In genomic region chr6:144047688-144048087, GRCh38 we compare ENCODE assay signal across 35 cellular contexts.
"Had no signal": no experiment of that assay in that cellular context is flagged by ENCODE, and none has a peak within 500 bp of the region (broad histone marks: within the 10 kb centered on the region; RNA-seq: fewer than 3 reads in every experiment).

No MANE protein-coding gene starts in this region.

- H3K27me3 ChIP-seq: adrenal gland, ascending aorta, body of pancreas, brain microvascular endothelial cell, breast epithelium, cardiac muscle cell had no signal

- H3K27ac ChIP-seq: adrenal gland, ascending aorta, body of pancreas, brain microvascular endothelial cell, breast epithelium, cardiac muscle cell had no signal

- H3K36me3 ChIP-seq: adrenal gland, ascending aorta, brain microvascular endothelial cell, breast epithelium, cardiac muscle cell had no signal

- H3K4me1 ChIP-seq: adrenal gland, ascending aorta, body of pancreas, breast epithelium had no signal

- H3K9me3 ChIP-seq: adrenal gland, ascending aorta, body of pancreas had no signal

- ATAC-seq: activated naive CD4-positive, alpha-beta T cell treated with anti-CD3 and anti-CD28 coated beads, Interleukin-2, amount 50 U/mL, for 72 hours; activated naive CD8-positive, alpha-beta T cell treated with anti-CD3 and anti-CD28 coated beads, Interleukin-2, amount 50 U/mL, for 24 hours; activated T-cell treated with anti-CD3 and anti-CD28 coated beads, Interleukin-2, amount 50 U/mL, for 4 hours; activated T-cell treated with anti-CD3 and anti-CD28 coated beads, Interleukin-2, amount 50 U/mL, for 72 hours; activated T-helper 17 cell treated with anti-CD3 and anti-CD28 coated beads, Interleukin-2, amount 50 U/mL, for 72 hours; body of pancreas had no signal

- FAIRE-seq: astrocyte, bronchial epithelial cell had no signal

- H3K4me3 ChIP-seq: adrenal gland, ascending aorta, body of pancreas, breast epithelium, cardiac muscle cell had no signal

- DNase-seq: activated effector memory CD4-positive, alpha-beta T cell treated with anti-CD3 and anti-CD28 coated beads, Interleukin-2, amount 50 U/mL, for 16 hours; activated effector memory CD4-positive, alpha-beta T cell treated with Interleukin-2 at 50 U/mL for 16 hours; activated gamma-delta T cell; activated gamma-delta T cell treated with Interleukin-2 at 50 U/mL for 16 hours; activated naive CD4-positive, alpha-beta T cell; activated naive CD4-positive, alpha-beta T cell treated with anti-CD3 and anti-CD28 coated beads for 36 hours; activated naive CD4-positive, alpha-beta T cell treated with anti-CD3 and anti-CD28 coated beads, Interleukin-2, amount 10 ng/mL, durations not matched to agents 7 days and 5 days; activated naive CD4-positive, alpha-beta T cell treated with anti-CD3 and anti-CD28 coated beads, Interleukin-2, amount 50 U/mL, for 16 hours; activated naive CD4-positive, alpha-beta T cell treated with Interleukin-2 at 50 U/mL for 16 hours; activated naive CD8-positive, alpha-beta T cell treated with anti-CD3 and anti-CD28 coated beads for 36 hours; activated naive CD8-positive, alpha-beta T cell treated with anti-CD3 and anti-CD28 coated beads, Interleukin-2, amount 10 ng/mL, durations not matched to agents 7 days and 5 days; activated naive CD8-positive, alpha-beta T cell treated with anti-CD3 and anti-CD28 coated beads, Interleukin-2, amount 50 U/mL, for 24 hours; activated T-cell treated with anti-CD3 and anti-CD28 coated beads for 4 hours; activated T-cell treated with anti-CD3 and anti-CD28 coated beads, Interleukin-2, amount 50 U/mL, for 1 hour; activated T-cell treated with anti-CD3 and anti-CD28 coated beads, Interleukin-2, amount 50 U/mL, for 24 hours; activated T-cell treated with anti-CD3 and anti-CD28 coated beads, Interleukin-2, amount 50 U/mL, for 4 hours; activated T-cell treated with anti-CD3 and anti-CD28 coated beads, Interleukin-2, amount 50 U/mL, for 48 hours; activated T-cell treated with anti-CD3 and anti-CD28 coated beads, Interleukin-2, amount 50 U/mL, for 72 hours; adrenal gland; amniotic stem cell; amygdala; anterior cingulate cortex; aorta; body of pancreas; brain microvascular endothelial cell; caudate nucleus; central memory CD4-positive, alpha-beta T cell; cerebellar nuclear complex had no signal
